ENCODE assay signal across 1 cellular context in genomic region chr12:69738351-69739286, GRCh38.
TF ChIP-seq lines count a peak whose summit lies in the region.

Gene RAB3IP, plus strand, starts transcription at chr12:69738860. Its CDS starts 16,549 bp downstream, at chr12:69755409.

TF ChIP-seq in K562, 482 proteins besides CTCF, POLR2A, EP300 and RAD21 (continued from another document):
- peak; percentile 9; the same call in 1 of the 2 replicates for TF ChIP-seq ARID4B (CRISPR knock-in tag; IDR thresholded peaks at IDR 0.05)
- peak; percentile 55 for TF ChIP-seq CTBP1 (IDR thresholded peaks at IDR 0.05; ENCODE audit: borderline replicate concordance)
- peak; percentile 48; the same call in 1 of the 2 replicates for TF ChIP-seq ZNF740 (CRISPR knock-in tag; IDR thresholded peaks at IDR 0.05)
- no peak for TF ChIP-seq ZNF740 (tag; IDR thresholded peaks at IDR 0.05)
